Comparison of ENCODE assay signal across 8 cellular contexts in genomic region chr5:55306641-55307382, GRCh38. TPM values are rescaled to one million over a fixed set of nuclear protein-coding genes. Genes with fewer than 3 reads are reported as not detected.
DNase-seq lines count a peak whose midpoint lies in the region; FAIRE-seq and TF ChIP-seq lines count a peak whose summit lies in the region.

No MANE protein-coding gene starts in this region.

- H3K27me3 ChIP-seq in endocrine pancreas (ENCODE audit: control insufficient read depth, insufficient read depth, low read length): no peaks in the 10 kb centered on the region
- H3K27me3 ChIP-seq in neutrophil: no peaks in the 10 kb centered on the region

- H3K4me1 ChIP-seq in endocrine pancreas (ENCODE audit: control insufficient read depth, insufficient read depth, low read length): peaks cover 39% of the 10 kb centered on the region
- H3K4me1 ChIP-seq in neutrophil (ENCODE audit: control insufficient read depth in 1 of 2, insufficient read depth in 1 of 2, low read depth in 1 of 2, low read length in 1 of 2): peaks cover 32 to 35% of the 10 kb centered on the region in 2 experiments

- H3K36me3 ChIP-seq in endocrine pancreas (ENCODE audit: control insufficient read depth, insufficient read depth, low read length) (no peaks in the 10 kb centered on the region), neutrophil (no peaks in the 10 kb centered on the region)

- peak overlapping the region; percentile 92 for H3K9ac ChIP-seq in endocrine pancreas (ENCODE audit: control insufficient read depth, insufficient read depth, low read length)

- peak overlapping the region; percentile 82 for H3K27ac ChIP-seq in neutrophil

- peak overlapping the region; percentile 80 for H3K4me3 ChIP-seq in LNCaP clone FGC (ENCODE audit: low read depth, low read length)
- H3K4me3 ChIP-seq in endocrine pancreas (ENCODE audit: control insufficient read depth, insufficient read depth, low read length): peak overlapping the region; percentile 93
- peak overlapping the region; percentile 75 to 76 for H3K4me3 ChIP-seq in neutrophil (ENCODE audit: low read depth in 1 of 2, low read length in 1 of 2)

- no peak for TF ChIP-seq POLR2A in GM12892 (IDR thresholded peaks at IDR 0.05; ENCODE audit: low read depth, low read length)

- TF ChIP-seq CTCF in LNCaP clone FGC (IDR thresholded peaks at IDR 0.05; ENCODE audit: control insufficient read depth, extremely low read depth, insufficient read depth) (no peak), neutrophil (IDR thresholded peaks at IDR 0.05) (no peak)

- DNase-seq in NCI-H2171 treated with DMSO at 0.1 percent for 48 hours (lab: John Stamatoyannopoulos, UW) (peak; percentile 53), NCI-H2171 (lab: John Stamatoyannopoulos, UW) (no peak), LNCaP clone FGC (ENCODE audit: low read depth) (peak; percentile 50), AG08395 (ENCODE audit: low spot score) (no peak), GM12892 (ENCODE audit: insufficient read length) (no peak)
- DNase-seq in stimulated activated CD4-positive, alpha-beta T cell treated with anti-CD3 and anti-CD28 coated beads, Interleukin-2, amount 100 ng/mL, for 48 hours: no peak

- no peak for FAIRE-seq in GM12892 (lab: Jason Lieb, UNC)

- H3K9me3 ChIP-seq in endocrine pancreas (ENCODE audit: control insufficient read depth, low read length) (no peaks in the 10 kb centered on the region), neutrophil (no peaks in the 10 kb centered on the region)

RNA-seq across cellular contexts. Expression of gene DHX29, which starts 0.7 kb away (rescaled TPM):
- polyA plus RNA-seq in GM12892 (2012; ENCODE audit: missing spikeins): 10.3 TPM

RNA-seq across cellular contexts. Expression of gene MTREX, which starts 1.0 kb away (rescaled TPM):
- 30.8 TPM for polyA plus RNA-seq in GM12892 (2012; ENCODE audit: missing spikeins)

Comparison
In these comparisons a context has a peak if more than half of its experiments do, and no peak if none do; other contexts are left out.
1. DNase-seq: peak in NCI-H2171 treated with DMSO at 0.1 percent for 48 hours (single experiment) and LNCaP clone FGC (single experiment); none in NCI-H2171 (single experiment), stimulated activated CD4-positive, alpha-beta T cell treated with anti-CD3 and anti-CD28 coated beads, Interleukin-2, amount 100 ng/mL, for 48 hours (0 of 2), AG08395 (single experiment) and GM12892 (single experiment).
2. Peak in every context shown above with its lines, with median percentiles within 50 percentile points of each other: H3K4me3 ChIP-seq.